Comparison of ENCODE assay signal across 8 cellular contexts in genomic region chr11:121426476-121427454, GRCh38. TPM values are rescaled to one million over a fixed set of nuclear protein-coding genes. Genes with fewer than 3 reads are reported as not detected.
DNase-seq lines count a peak whose midpoint lies in the region; ATAC-seq and TF ChIP-seq lines count a peak whose summit lies in the region.

No MANE protein-coding gene starts in this region.

- peak overlapping the region; percentile 3 to 71 (median 40) for H3K4me3 Mint-ChIP-seq in CD4-positive, CD25-positive, alpha-beta regulatory T cell

- H3K9me3 Mint-ChIP-seq in CD4-positive, CD25-positive, alpha-beta regulatory T cell = peaks cover 0 to 4% (median 0%) of the 10 kb centered on the region in 7 donors

- WGBS in testis, 2 donors = 4 to 10% methylated on average over 33 to 53 of the region's 56 CpGs

- peak; percentile 23 to 62 (median 31) for DNase-seq in CD4-positive, CD25-positive, alpha-beta regulatory T cell
- peak; percentile 42 for DNase-seq in HEK293T (ENCODE audit: extremely low spot score)
- DNase-seq in activated CD4-positive, alpha-beta T cell treated with anti-CD3 and anti-CD28 coated beads for 1 hour = peak; percentile 32
- peak in 2 of 3 donors; percentile 12 to 21 for DNase-seq in effector memory CD4-positive, alpha-beta T cell
- DNase-seq in testis = peak; percentile 80
- DNase-seq in midbrain (lab: John Stamatoyannopoulos, UW) = no peak
- no peak for DNase-seq in AG08395 (ENCODE audit: low spot score)

- peaks cover 21% of the 10 kb centered on the region for H3K36me3 Mint-ChIP-seq in CD4-positive, CD25-positive, alpha-beta regulatory T cell

- peak overlapping the region in 2 of 3 donors; percentile 79 to 88 for H3K27ac Mint-ChIP-seq in CD4-positive, CD25-positive, alpha-beta regulatory T cell

- peaks cover 4% of the 10 kb centered on the region for H3K27me3 Mint-ChIP-seq in CD4-positive, CD25-positive, alpha-beta regulatory T cell

- no peaks in the 10 kb centered on the region for H3K36me3 ChIP-seq in CD4-positive, CD25-positive, alpha-beta regulatory T cell (ENCODE audit: control insufficient read depth, insufficient read depth, low read length)
- no peaks in the 10 kb centered on the region for H3K36me3 ChIP-seq in effector memory CD4-positive, alpha-beta T cell (ENCODE audit: control insufficient read depth, insufficient read depth, low read length)
- H3K36me3 ChIP-seq in muscle layer of colon (ENCODE audit: insufficient read depth, low read length) (no peaks in the 10 kb centered on the region), testis (ENCODE audit: low read depth, missing control alignments) (no peaks in the 10 kb centered on the region)

- no peak for TF ChIP-seq CTCF in testis (IDR thresholded peaks at IDR 0.05)

- no peak for TF ChIP-seq POLR2A in testis (IDR thresholded peaks at IDR 0.05)

- H3K4me1 ChIP-seq in CD4-positive, CD25-positive, alpha-beta regulatory T cell (ENCODE audit: control insufficient read depth, insufficient read depth, low read length, poor library complexity, severe bottlenecking) = peaks cover 15% of the 10 kb centered on the region
- H3K4me1 ChIP-seq in effector memory CD4-positive, alpha-beta T cell (ENCODE audit: control insufficient read depth, insufficient read depth, low read length, poor library complexity, severe bottlenecking) = peaks cover 14% of the 10 kb centered on the region
- H3K4me1 ChIP-seq in muscle layer of colon (ENCODE audit: insufficient read depth, low read length) (peaks cover 5% of the 10 kb centered on the region), testis (peaks cover 13% of the 10 kb centered on the region)

- peak overlapping the region; percentile 62 for H3K4me3 ChIP-seq in CD4-positive, CD25-positive, alpha-beta regulatory T cell (ENCODE audit: low read depth, low read length)
- peak overlapping the region; percentile 43 for H3K4me3 ChIP-seq in effector memory CD4-positive, alpha-beta T cell (ENCODE audit: insufficient read depth, low read depth, low read length, poor library complexity, severe bottlenecking)
- H3K4me3 ChIP-seq in muscle layer of colon (ENCODE audit: low read depth in 1 of 2, low read length in 2 of 2) (peak overlapping the region; percentile 36 to 47), testis (peak overlapping the region; percentile 29 to 40)

- no peak overlapping the region for H3K27ac ChIP-seq in CD4-positive, CD25-positive, alpha-beta regulatory T cell (ENCODE audit: insufficient read depth, low read length, poor library complexity, severe bottlenecking)
- no peak overlapping the region for H3K27ac ChIP-seq in effector memory CD4-positive, alpha-beta T cell (ENCODE audit: insufficient read depth, low read length, poor library complexity, severe bottlenecking)
- H3K27ac ChIP-seq in muscle layer of colon (ENCODE audit: low read depth, low read length) = no peak overlapping the region
- H3K27ac ChIP-seq in testis = peak overlapping the region in 1 of 2 donors; percentile 74

- intact Hi-C loops in testis (cut with DNase I; ENCODE audit: low total_unique reads) = no loop called here

- peaks cover 13 to 57% (median 26%) of the 10 kb centered on the region in 4 donors for H3K4me1 Mint-ChIP-seq in CD4-positive, CD25-positive, alpha-beta regulatory T cell

- no peaks in the 10 kb centered on the region for H3K27me3 ChIP-seq in CD4-positive, CD25-positive, alpha-beta regulatory T cell (ENCODE audit: control insufficient read depth, insufficient read depth, low read length)
- H3K27me3 ChIP-seq in effector memory CD4-positive, alpha-beta T cell (replicated peaks; ENCODE audit: control insufficient read depth, insufficient read depth, low read length, poor library complexity, severe bottlenecking) = no peaks in the 10 kb centered on the region
- H3K27me3 ChIP-seq in muscle layer of colon (ENCODE audit: control insufficient read depth in 1 of 2, insufficient read depth in 2 of 2, low read length in 2 of 2) = no peaks in the 10 kb centered on the region
- no peaks in the 10 kb centered on the region for H3K27me3 ChIP-seq in testis

- POLR2A ChIA-PET in HEK293T (lab: Yijun Ruan, JAX) = no interaction called here

- CTCF ChIA-PET in HEK293T (lab: Yijun Ruan, JAX) = interaction anchor here (0.5 kb wide), 1 partner anchor 111 kb away, joined by 3 read pairs; no protein-coding TSS in a partner anchor

- H3K9me3 ChIP-seq in CD4-positive, CD25-positive, alpha-beta regulatory T cell (ENCODE audit: control insufficient read depth in 2 of 2, low read length in 2 of 2) = no peaks in the 10 kb centered on the region
- H3K9me3 ChIP-seq in effector memory CD4-positive, alpha-beta T cell (ENCODE audit: control insufficient read depth, low read length) = no peaks in the 10 kb centered on the region
- H3K9me3 ChIP-seq in muscle layer of colon (ENCODE audit: low read length) (no peaks in the 10 kb centered on the region), testis (no peaks in the 10 kb centered on the region)

- H3K9ac ChIP-seq in muscle layer of colon (ENCODE audit: low read length) = no peak overlapping the region

- ATAC-seq in CD4-positive, CD25-positive, alpha-beta regulatory T cell (ENCODE audit: low read depth in 2 of 2) = peak; percentile 52 to 67

TF ChIP-seq in HEK293T, 16 proteins besides CTCF, POLR2A, EP300 and RAD21:
- TF ChIP-seq FOXA1 (IDR thresholded peaks at IDR 0.05) = no peak
- no peak for TF ChIP-seq ARNT (IDR thresholded peaks at IDR 0.05)
- TF ChIP-seq FOXM1 (IDR thresholded peaks at IDR 0.05; ENCODE audit: borderline replicate concordance) = no peak
- no peak for TF ChIP-seq ZNF384 (IDR thresholded peaks at IDR 0.05)
- no peak for TF ChIP-seq L3MBTL2 (conservative IDR thresholded peaks at IDR 0.05)

RNA-seq across cellular contexts. Expression of gene SORL1, which starts 25.3 kb away (rescaled TPM):
- 441 TPM for total RNA-seq in CD4-positive, CD25-positive, alpha-beta regulatory T cell
- 100 to 1,000 TPM; 143 to 169 (median 162) TPM for polyA plus RNA-seq in CD4-positive, CD25-positive, alpha-beta regulatory T cell
- 10 to 100 TPM; 21.8 to 30.0 TPM for total RNA-seq in testis
- polyA plus RNA-seq in testis (ENCODE audit: insufficient read depth, low read depth, low replicate concordance) = 14.7 TPM

Comparison
In these comparisons a context has a peak if more than half of its experiments do, and no peak if none do; other contexts are left out.
1. DNase-seq: peak in CD4-positive, CD25-positive, alpha-beta regulatory T cell (3 of 3), HEK293T (single experiment), activated CD4-positive, alpha-beta T cell treated with anti-CD3 and anti-CD28 coated beads for 1 hour (single experiment), effector memory CD4-positive, alpha-beta T cell (2 of 3) and testis (single experiment); none in midbrain (single experiment) and AG08395 (single experiment).
2. RNA of gene SORL1, which starts 25.3 kb away (total RNA-seq): 441 TPM in CD4-positive, CD25-positive, alpha-beta regulatory T cell (single experiment); 21.8 to 30.0 TPM in testis; every median in the first group is over 10 times any median in the second.
3. Peak in every context shown above with its lines, with median percentiles within 50 percentile points of each other: H3K4me3 ChIP-seq.